In the genomic region with DNA sequence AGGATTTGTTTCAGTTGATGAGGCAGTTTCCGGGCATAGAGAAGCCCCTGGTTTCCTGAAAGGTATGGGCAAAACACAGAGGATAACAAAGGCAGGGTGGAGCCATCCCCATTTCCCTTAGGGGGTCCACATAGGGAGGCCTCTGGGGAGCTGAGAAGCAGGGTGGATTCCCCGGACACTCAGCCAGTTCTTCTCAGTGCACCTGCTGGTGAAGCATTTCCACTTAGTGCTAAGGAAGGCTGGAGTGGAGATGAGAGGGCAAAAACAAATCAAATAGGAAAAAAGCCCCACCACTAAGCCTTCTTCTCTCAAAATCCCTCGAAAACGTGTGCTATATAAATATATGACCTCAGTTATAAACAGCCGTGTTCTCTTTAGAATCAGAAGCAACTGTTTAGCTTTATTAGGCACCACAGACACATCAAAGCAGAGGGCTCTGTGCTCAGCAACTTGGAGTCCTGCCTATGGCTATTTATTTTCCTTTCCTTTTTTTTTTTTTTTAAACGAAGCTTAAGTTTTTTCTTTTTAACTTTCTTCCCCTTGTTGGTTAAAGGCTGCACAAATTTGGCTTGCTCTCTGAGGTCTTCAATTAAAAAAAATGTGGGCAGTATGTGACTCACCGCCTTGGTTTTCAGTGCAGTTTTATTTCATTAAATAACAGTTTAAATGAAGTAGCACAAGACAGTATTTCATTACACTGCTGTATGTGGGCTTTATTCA, we compare ENCODE assay signal across 12 cellular contexts.
A peak's percentile ranks its signal among the peaks of the same experiment; 100 is the strongest.
DNase-seq lines count a peak whose midpoint lies in the region; ATAC-seq and TF ChIP-seq lines count a peak whose summit lies in the region.
"Had no signal": no experiment of that assay in that cellular context is flagged by ENCODE, and none has a peak within 500 bp of the region (broad histone marks: within the 10 kb centered on the region; RNA-seq: fewer than 3 reads in every experiment).

No MANE protein-coding gene starts in this region.

- no peak for TF ChIP-seq EP300 in gastroesophageal sphincter (IDR thresholded peaks at IDR 0.05)

- TF ChIP-seq RAD21 in HCT116 (IDR thresholded peaks at IDR 0.05; ENCODE audit: low read depth) = no peak

- CTCF ChIA-PET in HCT116 (lab: Charles Lee) = interaction anchor here (2.5 kb wide), 1 partner anchor 641 kb away, joined by 10 read pairs; no protein-coding TSS in a partner anchor

- no peaks in the 10 kb centered on the region for H3K9me2 ChIP-seq in HCT116 (ENCODE audit: insufficient read depth)

- no peaks in the 10 kb centered on the region for H3K27me3 ChIP-seq in HCT116 (ENCODE audit: insufficient read depth, low read length)
- no peaks in the 10 kb centered on the region for H3K27me3 ChIP-seq in gastroesophageal sphincter
- no peaks in the 10 kb centered on the region for H3K27me3 ChIP-seq in tibial artery

- no peak for TF ChIP-seq POLR2A in HCT116 (IDR thresholded peaks at IDR 0.05; ENCODE audit: borderline replicate concordance, extremely low read depth, insufficient read depth, insufficient read length)
- no peak for TF ChIP-seq POLR2A in gastroesophageal sphincter (IDR thresholded peaks at IDR 0.05)
- no peak for TF ChIP-seq POLR2A in erythroblast (IDR thresholded peaks at IDR 0.05; ENCODE audit: low read length)

- H3K4me1 ChIP-seq in HCT116 (ENCODE audit: control insufficient read depth in 1 of 2, insufficient read depth in 2 of 2, low read length in 2 of 2) (peaks cover 18 to 30% of the 10 kb centered on the region in 2 experiments), gastroesophageal sphincter (peaks cover 7 to 38% (median 12%) of the 10 kb centered on the region in 3 donors), tibial artery (peaks cover 0 to 92% (median 45%) of the 10 kb centered on the region in 4 donors)

- no peak overlapping the region; the same call in 1 of the 2 replicates for H3K4me2 ChIP-seq in HCT116 (ENCODE audit: low read length)

- H3K9me3 ChIP-seq in HCT116 (ENCODE audit: control insufficient read depth in 1 of 2, insufficient read depth in 1 of 2, low read depth in 1 of 2, low read length in 2 of 2) = no peaks in the 10 kb centered on the region
- no peaks in the 10 kb centered on the region for H3K9me3 ChIP-seq in gastroesophageal sphincter
- no peaks in the 10 kb centered on the region for H3K9me3 ChIP-seq in tibial artery

- WGBS in gastroesophageal sphincter (ENCODE audit: low coverage in 1 of 2), 2 donors = 5 to 17% methylated on average over 5 to 6 of the region's 7 CpGs

- ATAC-seq in HCT116 (peak; percentile 19), gastroesophageal sphincter (peak; percentile 47)
- ATAC-seq: activated T-cell treated with anti-CD3 and anti-CD28 coated beads, Interleukin-2, amount 50 U/mL, for 72 hours had no signal

- H4K20me1 ChIP-seq in HCT116 (ENCODE audit: insufficient read depth) = no peaks in the 10 kb centered on the region

- H3K9ac ChIP-seq in HCT116 (ENCODE audit: low read length) = no peak overlapping the region

- H2AFZ ChIP-seq in HCT116 (ENCODE audit: low read depth, low read length, poor library complexity, severe bottlenecking) = no peak overlapping the region

- no TSS peak for BruUV-seq in HCT116 (replicated peaks; lab: Mats Ljungman, UMichigan)

- intact Hi-C loops in HCT116 (cut with micrococcal nuclease) = no loop called here
- intact Hi-C loops in tibial artery (cut with DNase I; ENCODE audit: low total_unique reads) = loop anchor here (5.0 kb wide), 3 partner anchors 119 to 654 kb away; a partner anchor contains a TSS

- POLR2A ChIA-PET in HCT116 (lab: Charles Lee) = no interaction called here

- H3K36me3 ChIP-seq in HCT116 (ENCODE audit: control insufficient read depth in 1 of 2, insufficient read depth in 2 of 2, low read length in 2 of 2) = no peaks in the 10 kb centered on the region
- no peaks in the 10 kb centered on the region for H3K36me3 ChIP-seq in gastroesophageal sphincter
- no peaks in the 10 kb centered on the region for H3K36me3 ChIP-seq in tibial artery

- DNase-seq in HCT116 (ENCODE audit: low read depth, low spot score) (no peak), tibial artery (no peak), COLO668 (lab: John Stamatoyannopoulos, UW; ENCODE audit: unreplicated experiment) (no peak), erythroblast (lab: John Stamatoyannopoulos, UW) (no peak), NCI-H146 (lab: John Stamatoyannopoulos, UW) (no peak)
- DNase-seq: activated T-cell treated with anti-CD3 and anti-CD28 coated beads, Interleukin-2, amount 50 U/mL, for 72 hours; H7; hippocampal formation; NCI-H1092 treated with DMSO at 0.1 percent for 48 hours; stimulated activated CD4-positive, alpha-beta T cell treated with anti-CD3 and anti-CD28 coated beads, Interleukin-12 subunit alpha, Interleukin-12 subunit beta, amount 100 ng/mL, for 4 hours had no signal

- 0 out of 2 replicates have a peak overlapping the region, but pooled peaks have one; percentile 1 for H3K27ac ChIP-seq in HCT116 (ENCODE audit: low read depth, low read length)
- peak overlapping the region; percentile 46 for H3K27ac ChIP-seq in VCaP
- H3K27ac ChIP-seq in gastroesophageal sphincter = peak overlapping the region; percentile 9 to 73 (median 54)
- H3K27ac ChIP-seq in tibial artery = peak overlapping the region; percentile 64 to 68

- RAD21 ChIA-PET in HCT116 (lab: Charles Lee; ENCODE audit: low non-redundant PET in 1 of 2, low total read pairs in 2 of 2, uncharacterized antibody in 2 of 2, unreplicated experiment in 2 of 2) = no interaction called here

- no peak for TF ChIP-seq CTCF in HCT116 (IDR thresholded peaks at IDR 0.05 in 2 of 3, conservative IDR thresholded peaks at IDR 0.05 in 1 of 3; ENCODE audit: borderline replicate concordance in 1 of 3, insufficient read depth in 1 of 3, low read depth in 2 of 3, low read length in 2 of 3)
- no peak for TF ChIP-seq CTCF in VCaP (conservative IDR thresholded peaks at IDR 0.05)
- TF ChIP-seq CTCF in gastroesophageal sphincter (IDR thresholded peaks at IDR 0.05) = no peak
- TF ChIP-seq CTCF in tibial artery (IDR thresholded peaks at IDR 0.05) = no peak

- H3K4me3 ChIP-seq in HCT116 (replicated peaks in 1 of 2; ENCODE audit: low read depth in 1 of 2, low read length in 2 of 2) (no peak overlapping the region), gastroesophageal sphincter (no peak overlapping the region), tibial artery (peak overlapping the region in 1 of 2 donors; percentile 1)

- no peaks in the 10 kb centered on the region for H3K79me2 ChIP-seq in HCT116 (ENCODE audit: insufficient read depth, low read length)

TF ChIP-seq in HCT116, 20 proteins besides CTCF, POLR2A, EP300 and RAD21:
- no peak for TF ChIP-seq TCF7L2 (IDR thresholded peaks at IDR 0.05; ENCODE audit: borderline replicate concordance, extremely low read depth, insufficient read depth, insufficient read length)
- no peak for TF ChIP-seq POLR2AphosphoS5 (IDR thresholded peaks at IDR 0.05; ENCODE audit: low read depth, low read length)
- no peak for TF ChIP-seq FOSL1 (IDR thresholded peaks at IDR 0.05; ENCODE audit: low read depth)
- no peak for TF ChIP-seq ELF1 (IDR thresholded peaks at IDR 0.05; ENCODE audit: borderline replicate concordance, low read depth)
- TF ChIP-seq, protein P1, sequence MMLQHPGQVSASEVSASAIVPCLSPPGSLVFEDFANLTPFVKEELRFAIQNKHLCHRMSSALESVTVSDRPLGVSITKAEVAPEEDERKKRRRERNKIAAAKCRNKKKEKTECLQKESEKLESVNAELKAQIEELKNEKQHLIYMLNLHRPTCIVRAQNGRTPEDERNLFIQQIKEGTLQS (IDR thresholded peaks at IDR 0.05) = no peak
- TF ChIP-seq CEBPB (IDR thresholded peaks at IDR 0.05; ENCODE audit: low read depth) = no peak
- no peak for TF ChIP-seq SP1 (IDR thresholded peaks at IDR 0.05; ENCODE audit: low read depth)
- no peak for TF ChIP-seq CBX3 (IDR thresholded peaks at IDR 0.05; ENCODE audit: low read depth)
- TF ChIP-seq, protein P2, sequence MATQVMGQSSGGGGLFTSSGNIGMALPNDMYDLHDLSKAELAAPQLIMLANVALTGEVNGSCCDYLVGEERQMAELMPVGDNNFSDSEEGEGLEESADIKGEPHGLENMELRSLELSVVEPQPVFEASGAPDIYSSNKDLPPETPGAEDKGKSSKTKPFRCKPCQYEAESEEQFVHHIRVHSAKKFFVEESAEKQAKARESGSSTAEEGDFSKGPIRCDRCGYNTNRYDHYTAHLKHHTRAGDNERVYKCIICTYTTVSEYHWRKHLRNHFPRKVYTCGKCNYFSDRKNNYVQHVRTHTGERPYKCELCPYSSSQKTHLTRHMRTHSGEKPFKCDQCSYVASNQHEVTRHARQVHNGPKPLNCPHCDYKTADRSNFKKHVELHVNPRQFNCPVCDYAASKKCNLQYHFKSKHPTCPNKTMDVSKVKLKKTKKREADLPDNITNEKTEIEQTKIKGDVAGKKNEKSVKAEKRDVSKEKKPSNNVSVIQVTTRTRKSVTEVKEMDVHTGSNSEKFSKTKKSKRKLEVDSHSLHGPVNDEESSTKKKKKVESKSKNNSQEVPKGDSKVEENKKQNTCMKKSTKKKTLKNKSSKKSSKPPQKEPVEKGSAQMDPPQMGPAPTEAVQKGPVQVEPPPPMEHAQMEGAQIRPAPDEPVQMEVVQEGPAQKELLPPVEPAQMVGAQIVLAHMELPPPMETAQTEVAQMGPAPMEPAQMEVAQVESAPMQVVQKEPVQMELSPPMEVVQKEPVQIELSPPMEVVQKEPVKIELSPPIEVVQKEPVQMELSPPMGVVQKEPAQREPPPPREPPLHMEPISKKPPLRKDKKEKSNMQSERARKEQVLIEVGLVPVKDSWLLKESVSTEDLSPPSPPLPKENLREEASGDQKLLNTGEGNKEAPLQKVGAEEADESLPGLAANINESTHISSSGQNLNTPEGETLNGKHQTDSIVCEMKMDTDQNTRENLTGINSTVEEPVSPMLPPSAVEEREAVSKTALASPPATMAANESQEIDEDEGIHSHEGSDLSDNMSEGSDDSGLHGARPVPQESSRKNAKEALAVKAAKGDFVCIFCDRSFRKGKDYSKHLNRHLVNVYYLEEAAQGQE (IDR thresholded peaks at IDR 0.05; ENCODE audit: low read depth) = no peak
- TF ChIP-seq, protein P3, sequence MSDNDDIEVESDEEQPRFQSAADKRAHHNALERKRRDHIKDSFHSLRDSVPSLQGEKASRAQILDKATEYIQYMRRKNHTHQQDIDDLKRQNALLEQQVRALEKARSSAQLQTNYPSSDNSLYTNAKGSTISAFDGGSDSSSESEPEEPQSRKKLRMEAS (IDR thresholded peaks at IDR 0.05) = no peak
- TF ChIP-seq EGR1 (IDR thresholded peaks at IDR 0.05; ENCODE audit: low read depth) = no peak
- TF ChIP-seq ZFX (IDR thresholded peaks at IDR 0.05) = no peak
- TF ChIP-seq EZH2 (IDR thresholded peaks at IDR 0.05) = no peak
- TF ChIP-seq ZNF274 (IDR thresholded peaks at IDR 0.05; ENCODE audit: low read depth, low read length) = no peak
- no peak for TF ChIP-seq SRF (IDR thresholded peaks at IDR 0.05; ENCODE audit: low read depth)

Comparison
In these comparisons a context has a peak if more than half of its experiments do, and no peak if none do; other contexts are left out.
1. H3K27ac ChIP-seq: peak in every context shown above with its lines; median percentile 66 in tibial artery; 54 in gastroesophageal sphincter; 46 in VCaP; 1 in HCT116.